In genomic region chr2:188032306-188032705, GRCh38 we compare ENCODE assay signal across 22 cellular contexts.
"Had no signal": no experiment of that assay in that cellular context is flagged by ENCODE, and none has a peak within 500 bp of the region (broad histone marks: within the 10 kb centered on the region; RNA-seq: fewer than 3 reads in every experiment).

No MANE protein-coding gene starts in this region.

- H3K9me3 Mint-ChIP-seq: activated CD4-positive, alpha-beta T cell treated with anti-CD3 and anti-CD28 coated beads, Interleukin-2, amount 10 ng/mL, durations not matched to agents 24 days and 14 days; activated CD8-positive, alpha-beta T cell treated with anti-CD3 and anti-CD28 coated beads for 36 hours; activated naive CD4-positive, alpha-beta T cell treated with anti-CD3 and anti-CD28 coated beads, Interleukin-2, amount 10 ng/mL, durations not matched to agents 7 days and 5 days; activated naive CD8-positive, alpha-beta T cell treated with anti-CD3 and anti-CD28 coated beads, Interleukin-2, amount 50 U/mL, for 24 hours; activated T-cell treated with anti-CD3 and anti-CD28 coated beads, Interleukin-2, amount 50 U/mL, for 4 hours had no signal

- H3K27me3 ChIP-seq: dorsolateral prefrontal cortex, right atrium auricular region, thyroid gland had no signal

- H3K9me3 ChIP-seq: left ventricle myocardium inferior, prostate gland, right atrium auricular region, thyroid gland had no signal

- H3K4me3 ChIP-seq: dorsolateral prefrontal cortex, left ventricle myocardium inferior, prostate gland, right atrium auricular region, thyroid gland had no signal

- DNase-seq: activated CD4-positive, alpha-beta T cell treated with anti-CD3 and anti-CD28 coated beads, Interleukin-2, amount 10 ng/mL, durations not matched to agents 24 days and 14 days; activated CD8-positive, alpha-beta T cell treated with anti-CD3 and anti-CD28 coated beads for 36 hours; activated naive CD4-positive, alpha-beta T cell treated with anti-CD3 and anti-CD28 coated beads, Interleukin-2, amount 10 ng/mL, durations not matched to agents 7 days and 5 days; activated naive CD8-positive, alpha-beta T cell treated with anti-CD3 and anti-CD28 coated beads, Interleukin-2, amount 50 U/mL, for 24 hours; activated T-cell treated with anti-CD3 and anti-CD28 coated beads, Interleukin-2, amount 50 U/mL, for 4 hours; anterior cingulate cortex; caudate nucleus; dorsolateral prefrontal cortex; foreskin melanocyte; glutamatergic neuron; hippocampal formation; kidney; left ventricle myocardium inferior; mammary epithelial cell; stimulated activated CD4-positive, alpha-beta T cell treated with anti-CD3 and anti-CD28 coated beads, Interleukin-12 subunit alpha, Interleukin-12 subunit beta, amount 100 ng/mL, for 4 hours; stimulated activated CD4-positive, alpha-beta T cell treated with anti-CD3 and anti-CD28 coated beads, Interleukin-1b, Interleukin-23, amount 100 ng/mL, for 48 hours; stimulated activated CD8-positive, alpha-beta memory T cell treated with anti-CD3 and anti-CD28 coated beads, Interleukin-4, amount 100 ng/mL, for 48 hours; stimulated activated naive CD4-positive, alpha-beta T cell treated with Interleukin-2 at 50 U/mL for 16 hours; thyroid gland had no signal

- H3K27ac ChIP-seq: dorsolateral prefrontal cortex, left ventricle myocardium inferior, prostate gland, right atrium auricular region, thyroid gland had no signal

- H3K27ac Mint-ChIP-seq: activated CD4-positive, alpha-beta T cell treated with anti-CD3 and anti-CD28 coated beads, Interleukin-2, amount 10 ng/mL, durations not matched to agents 24 days and 14 days; activated CD8-positive, alpha-beta T cell treated with anti-CD3 and anti-CD28 coated beads for 36 hours; activated naive CD4-positive, alpha-beta T cell treated with anti-CD3 and anti-CD28 coated beads, Interleukin-2, amount 10 ng/mL, durations not matched to agents 7 days and 5 days; activated naive CD8-positive, alpha-beta T cell treated with anti-CD3 and anti-CD28 coated beads, Interleukin-2, amount 50 U/mL, for 24 hours; brain had no signal

- H3K36me3 Mint-ChIP-seq: activated naive CD4-positive, alpha-beta T cell treated with anti-CD3 and anti-CD28 coated beads, Interleukin-2, amount 10 ng/mL, durations not matched to agents 7 days and 5 days; brain had no signal

- H3K4me1 Mint-ChIP-seq: activated CD4-positive, alpha-beta T cell treated with anti-CD3 and anti-CD28 coated beads, Interleukin-2, amount 10 ng/mL, durations not matched to agents 24 days and 14 days; activated naive CD4-positive, alpha-beta T cell treated with anti-CD3 and anti-CD28 coated beads, Interleukin-2, amount 10 ng/mL, durations not matched to agents 7 days and 5 days; activated naive CD8-positive, alpha-beta T cell treated with anti-CD3 and anti-CD28 coated beads, Interleukin-2, amount 50 U/mL, for 24 hours had no signal

- H3K4me1 ChIP-seq: left ventricle myocardium inferior, prostate gland, right atrium auricular region, thyroid gland had no signal

- H3K27me3 Mint-ChIP-seq: activated CD4-positive, alpha-beta T cell treated with anti-CD3 and anti-CD28 coated beads, Interleukin-2, amount 10 ng/mL, durations not matched to agents 24 days and 14 days; activated naive CD4-positive, alpha-beta T cell treated with anti-CD3 and anti-CD28 coated beads, Interleukin-2, amount 10 ng/mL, durations not matched to agents 7 days and 5 days; brain had no signal

- H3K36me3 ChIP-seq: left ventricle myocardium inferior, prostate gland, right atrium auricular region, thyroid gland had no signal

- H3K4me3 Mint-ChIP-seq: activated CD4-positive, alpha-beta T cell treated with anti-CD3 and anti-CD28 coated beads, Interleukin-2, amount 10 ng/mL, durations not matched to agents 24 days and 14 days; activated CD8-positive, alpha-beta T cell treated with anti-CD3 and anti-CD28 coated beads for 36 hours; activated naive CD4-positive, alpha-beta T cell treated with anti-CD3 and anti-CD28 coated beads, Interleukin-2, amount 10 ng/mL, durations not matched to agents 7 days and 5 days; activated naive CD8-positive, alpha-beta T cell treated with anti-CD3 and anti-CD28 coated beads, Interleukin-2, amount 50 U/mL, for 24 hours; activated T-cell treated with anti-CD3 and anti-CD28 coated beads, Interleukin-2, amount 50 U/mL, for 4 hours; brain had no signal

- ATAC-seq: activated CD8-positive, alpha-beta T cell treated with anti-CD3 and anti-CD28 coated beads for 36 hours; activated naive CD8-positive, alpha-beta T cell treated with anti-CD3 and anti-CD28 coated beads, Interleukin-2, amount 50 U/mL, for 24 hours; activated T-cell treated with anti-CD3 and anti-CD28 coated beads, Interleukin-2, amount 50 U/mL, for 4 hours had no signal

- FAIRE-seq: kidney had no signal
